ENCODE assay signal across 8 cellular contexts in genomic region chr6:122788663-122789062, GRCh38. TPM values are rescaled to one million over a fixed set of nuclear protein-coding genes. Genes with fewer than 3 reads are reported as not detected.
DNase-seq lines count a peak whose midpoint lies in the region; ATAC-seq, FAIRE-seq and TF ChIP-seq lines count a peak whose summit lies in the region.

No MANE protein-coding gene starts in this region.

- ATAC-seq in GM21619 (IDR thresholded peaks at IDR 0.05; ENCODE audit: unreplicated experiment) (no peak), GM18498 (IDR thresholded peaks at IDR 0.05; ENCODE audit: unreplicated experiment) (no peak)

- CTCF ChIA-PET in Caco-2 (lab: Charles Lee), result interaction anchor here (0.6 to 2.4 kb wide), 5 partner anchors 10 to 178 kb away, joined by 3 to 31 read pairs (median 9); no protein-coding TSS in a partner anchor

- H3K27me3 Mint-ChIP-seq in Caco-2 (ENCODE audit: insufficient read depth, unreplicated experiment), result no peaks in the 10 kb centered on the region

- H3K36me3 Mint-ChIP-seq in Caco-2 (ENCODE audit: insufficient read depth, unreplicated experiment), result no peaks in the 10 kb centered on the region

- H4K20me1 ChIP-seq in osteoblast (ENCODE audit: insufficient read depth, low read length), result no peaks in the 10 kb centered on the region

- peak overlapping the region; percentile 92 for H3K27ac Mint-ChIP-seq in Caco-2 (ENCODE audit: unreplicated experiment)

- peak overlapping the region; percentile 97 for H3K4me2 ChIP-seq in osteoblast (ENCODE audit: insufficient read depth, low read length)

- FAIRE-seq in H54 (lab: Jason Lieb, UNC), result no peak

- TF ChIP-seq POLR2A in H54 (IDR thresholded peaks at IDR 0.05; ENCODE audit: low read depth, low read length), result no peak

- peak overlapping the region; percentile 73 for H3K4me3 ChIP-seq in Caco-2 (ENCODE audit: low read depth, low read length)
- peak overlapping the region; percentile 74 for H3K4me3 ChIP-seq in epithelial cell of proximal tubule (ENCODE audit: low read depth, low read length)
- peak overlapping the region; percentile 90 for H3K4me3 ChIP-seq in osteoblast (ENCODE audit: insufficient read depth, low read length)

- peak overlapping the region; percentile 96 for H3K4me3 Mint-ChIP-seq in Caco-2 (ENCODE audit: unreplicated experiment)

- intact Hi-C loops in Caco-2 (cut with micrococcal nuclease; ENCODE audit: unreplicated experiment), result loop anchor here (1.0 to 2.0 kb wide), 5 partner anchors 10 to 57 kb away; no protein-coding TSS in a partner anchor

- no peaks in the 10 kb centered on the region for H3K9me3 Mint-ChIP-seq in Caco-2 (ENCODE audit: unreplicated experiment)

- H3K27me3 ChIP-seq in Caco-2 (replicated peaks; ENCODE audit: control insufficient read depth, insufficient read depth, low read length) (no peaks in the 10 kb centered on the region), osteoblast (ENCODE audit: insufficient read depth, low read length) (peaks cover 9% of the 10 kb centered on the region)

- H3K4me1 Mint-ChIP-seq in Caco-2 (ENCODE audit: low read depth, unreplicated experiment), result peaks cover 30% of the 10 kb centered on the region

- POLR2A ChIA-PET in Caco-2 (lab: Charles Lee), result interaction anchor here (1.2 to 1.7 kb wide), 4 partner anchors 9 to 20 kb away, joined by 3 to 9 read pairs (median 3); no protein-coding TSS in a partner anchor

- TSS peak; percentile 73 for BruUV-seq in Caco-2 (replicated peaks; lab: Mats Ljungman, UMichigan)

- TF ChIP-seq CTCF in Caco-2 (IDR thresholded peaks at IDR 0.05; ENCODE audit: insufficient read depth in 1 of 2, low read depth in 1 of 2, low read length in 1 of 2, severe bottlenecking in 1 of 2, unreplicated experiment in 1 of 2) (no peak), epithelial cell of proximal tubule (conservative IDR thresholded peaks at IDR 0.05; ENCODE audit: low read depth, low read length) (no peak), osteoblast (IDR thresholded peaks at IDR 0.05; ENCODE audit: extremely low read depth, low read depth, low read length) (no peak)

- H2AFZ ChIP-seq in osteoblast (ENCODE audit: low read length), result peak overlapping the region; percentile 99

- H3K36me3 ChIP-seq in Caco-2 (ENCODE audit: control insufficient read depth, insufficient read depth, low read length) (no peaks in the 10 kb centered on the region), osteoblast (ENCODE audit: insufficient read depth, low read length) (no peaks in the 10 kb centered on the region)

- H3K9me3 ChIP-seq in Caco-2 (no peaks in the 10 kb centered on the region), osteoblast (ENCODE audit: low read depth, low read length) (no peaks in the 10 kb centered on the region)

- peak overlapping the region; percentile 60 for H3K27ac ChIP-seq in osteoblast (ENCODE audit: low read depth, low read length)

- peaks cover 51% of the 10 kb centered on the region for H3K4me1 ChIP-seq in Caco-2
- H3K4me1 ChIP-seq in osteoblast (ENCODE audit: insufficient read depth, low read length), result peaks cover 7% of the 10 kb centered on the region

- peaks cover 2% of the 10 kb centered on the region for H3K79me2 ChIP-seq in osteoblast (ENCODE audit: insufficient read depth, low read length)

- DNase-seq in Caco-2, result no peak
- peak; percentile 46 for DNase-seq in OCI-M1 (lab: John Stamatoyannopoulos, UW)
- no peak for DNase-seq in epithelial cell of proximal tubule (ENCODE audit: low read depth)
- no peak for DNase-seq in osteoblast (ENCODE audit: insufficient read length, low spot score, missing footprints)
- no peak for DNase-seq in H54 (ENCODE audit: insufficient read length, low spot score)
- no peak for DNase-seq in H4 (ENCODE audit: low spot score)

RNA-seq across cellular contexts. Expression of gene SMPDL3A, which starts 0.4 kb away (rescaled TPM):
- total RNA-seq in Caco-2 (2022) (20.4 and 21.7 TPM in 2 replicates), epithelial cell of proximal tubule (3.5 TPM in 2 replicates), osteoblast (22.7 and 23.5 TPM in 2 replicates)
- total RNA-seq in H4 (2014; rRNA removed; shearing (Covaris generic)), result 12.9 and 15.5 TPM in 2 replicates

RNA-seq across cellular contexts. Expression of gene FABP7, which starts 9.1 kb away (rescaled TPM):
- total RNA-seq in Caco-2 (2022) (0.63 TPM in 1 of 2 replicates, not detected in the other), epithelial cell of proximal tubule (not detected in 2 replicates), osteoblast (not detected in 2 replicates)
- not detected in 2 replicates for total RNA-seq in H4 (2014; rRNA removed; shearing (Covaris generic))
